ENCODE assay signal across 1 cellular context in genomic region chr4:65391814-65392213, GRCh38.
TF ChIP-seq lines count a peak whose summit lies in the region.

No MANE protein-coding gene starts in this region.

TF ChIP-seq in liver, 16 proteins besides CTCF, POLR2A, EP300 and RAD21 (continued from another document):
- no peak for TF ChIP-seq REST (IDR thresholded peaks at IDR 0.05)
- TF ChIP-seq ATF3 (IDR thresholded peaks at IDR 0.05): peak; percentile 30
- TF ChIP-seq MAX (IDR thresholded peaks at IDR 0.05): peak; percentile 36
- TF ChIP-seq EGR1 (IDR thresholded peaks at IDR 0.05; ENCODE audit: low read depth in 2 of 2): no peak
